In genomic region chr15:63895194-63895593, GRCh38 we compare ENCODE assay signal across 21 cellular contexts.
A peak's percentile ranks its signal among the peaks of the same experiment; 100 is the strongest.
DNase-seq lines count a peak whose midpoint lies in the region; ATAC-seq and TF ChIP-seq lines count a peak whose summit lies in the region.
"Had no signal": no experiment of that assay in that cellular context is flagged by ENCODE, and none has a peak within 500 bp of the region (broad histone marks: within the 10 kb centered on the region; RNA-seq: fewer than 3 reads in every experiment).

No MANE protein-coding gene starts in this region.

- H3K27ac Mint-ChIP-seq in activated CD4-positive, alpha-beta T cell treated with anti-CD3 and anti-CD28 coated beads, Interleukin-2, amount 10 ng/mL, durations not matched to agents 24 days and 14 days = peak overlapping the region; percentile 58
- H3K27ac Mint-ChIP-seq in T-helper 17 cell = peak overlapping the region; percentile 16
- H3K27ac Mint-ChIP-seq: memory B cell had no signal

- intact Hi-C loops in activated CD4-positive, alpha-beta T cell treated with anti-CD3 and anti-CD28 coated beads, Interleukin-2, amount 10 ng/mL, durations not matched to agents 24 days and 14 days (cut with micrococcal nuclease) = no loop called here
- intact Hi-C loops in left cardiac atrium (cut with DNase I) = loop anchor here in 1 of 2 donors (10.0 kb wide), 1 partner anchor 140 kb away; no protein-coding TSS in a partner anchor

- WGBS in thymus = 68% methylated on average over 6 of the region's 6 CpGs

- no peaks in the 10 kb centered on the region for H3K36me3 ChIP-seq in thymus (ENCODE audit: control insufficient read depth, insufficient read depth)
- H3K36me3 ChIP-seq: adrenal gland, SJSA1 had no signal

- peaks cover 76% of the 10 kb centered on the region for H3K4me1 Mint-ChIP-seq in activated CD4-positive, alpha-beta T cell treated with anti-CD3 and anti-CD28 coated beads, Interleukin-2, amount 10 ng/mL, durations not matched to agents 24 days and 14 days
- H3K4me1 Mint-ChIP-seq in T-helper 17 cell = peaks cover 40% of the 10 kb centered on the region

- peaks cover 4% of the 10 kb centered on the region for H3K36me3 Mint-ChIP-seq in activated CD4-positive, alpha-beta T cell treated with anti-CD3 and anti-CD28 coated beads, Interleukin-2, amount 10 ng/mL, durations not matched to agents 24 days and 14 days (ENCODE audit: low read depth)
- H3K36me3 Mint-ChIP-seq in T-helper 17 cell (ENCODE audit: low read depth) = peaks cover 2% of the 10 kb centered on the region
- H3K36me3 Mint-ChIP-seq: CD14-positive monocyte, memory B cell had no signal

- H3K4me1 ChIP-seq in thymus (ENCODE audit: control insufficient read depth, insufficient read depth, low read length) = peaks cover 33% of the 10 kb centered on the region

- H3K9me3 Mint-ChIP-seq in activated CD4-positive, alpha-beta T cell treated with anti-CD3 and anti-CD28 coated beads, Interleukin-2, amount 10 ng/mL, durations not matched to agents 24 days and 14 days = no peaks in the 10 kb centered on the region
- H3K9me3 Mint-ChIP-seq: activated T-cell treated with anti-CD3 and anti-CD28 coated beads, Interleukin-2, amount 50 U/mL, for 72 hours had no signal

- H3K27me3 Mint-ChIP-seq in activated CD4-positive, alpha-beta T cell treated with anti-CD3 and anti-CD28 coated beads, Interleukin-2, amount 10 ng/mL, durations not matched to agents 24 days and 14 days = no peaks in the 10 kb centered on the region
- H3K27me3 Mint-ChIP-seq in T-helper 17 cell = no peaks in the 10 kb centered on the region
- H3K27me3 Mint-ChIP-seq: memory B cell had no signal

- no peak overlapping the region for H3K4me3 ChIP-seq in thymus (ENCODE audit: low read length)
- H3K4me3 ChIP-seq: adrenal gland, SJSA1, skin epidermis had no signal

- no peak for ATAC-seq in T-helper 17 cell
- ATAC-seq in left cardiac atrium = no peak
- ATAC-seq: activated T-cell treated with anti-CD3 and anti-CD28 coated beads, Interleukin-2, amount 50 U/mL, for 72 hours had no signal

- H3K27me3 ChIP-seq in thymus (ENCODE audit: control insufficient read depth, insufficient read depth) = no peaks in the 10 kb centered on the region
- H3K27me3 ChIP-seq: adrenal gland, SJSA1 had no signal

- peak overlapping the region; percentile 15 for H3K27ac ChIP-seq in thymus (ENCODE audit: low read depth)
- H3K27ac ChIP-seq: SJSA1 had no signal

- H3K9me3 ChIP-seq in T-helper 17 cell (ENCODE audit: control insufficient read depth, low read length, poor library complexity, severe bottlenecking) (no peaks in the 10 kb centered on the region), thymus (ENCODE audit: control insufficient read depth) (no peaks in the 10 kb centered on the region)
- H3K9me3 ChIP-seq: adrenal gland, SJSA1 had no signal

- H3K4me3 Mint-ChIP-seq in activated CD4-positive, alpha-beta T cell treated with anti-CD3 and anti-CD28 coated beads, Interleukin-2, amount 10 ng/mL, durations not matched to agents 24 days and 14 days = peak overlapping the region; percentile 50
- no peak overlapping the region for H3K4me3 Mint-ChIP-seq in T-helper 17 cell
- H3K4me3 Mint-ChIP-seq: activated T-cell treated with anti-CD3 and anti-CD28 coated beads, Interleukin-2, amount 50 U/mL, for 72 hours; CD14-positive monocyte; H9; memory B cell had no signal

- no peak for TF ChIP-seq POLR2A in erythroblast (IDR thresholded peaks at IDR 0.05; ENCODE audit: low read length)

- DNase-seq in activated CD4-positive, alpha-beta T cell treated with anti-CD3 and anti-CD28 coated beads, Interleukin-2, amount 10 ng/mL, durations not matched to agents 24 days and 14 days = no peak
- no peak for DNase-seq in activated CD4-positive, alpha-beta T cell treated with anti-CD3 and anti-CD28 coated beads for 1 hour
- no peak for DNase-seq in T-helper 17 cell
- peak; percentile 80 to 85 for DNase-seq in erythroblast (lab: John Stamatoyannopoulos, UW)
- no peak for DNase-seq in stimulated activated naive CD4-positive, alpha-beta T cell (lab: John Stamatoyannopoulos, UW)
- DNase-seq in SW 1271 (lab: John Stamatoyannopoulos, UW) = no peak
- no peak for DNase-seq in left cardiac atrium
- DNase-seq: activated T-cell treated with anti-CD3 and anti-CD28 coated beads, Interleukin-2, amount 50 U/mL, for 72 hours; adrenal gland; foreskin melanocyte; H9; kidney glomerular epithelial cell; NCI-H1417 treated with DMSO at 0.1 percent for 48 hours; NCI-H2171 treated with DMSO at 0.1 percent for 48 hours; NCI-H774; stimulated activated CD4-positive, alpha-beta T cell treated with anti-CD3 and anti-CD28 coated beads, Interleukin-2, amount 100 ng/mL, for 48 hours had no signal

Comparison
In these comparisons a context has a peak if more than half of its experiments do, and no peak if none do; other contexts are left out.
1. DNase-seq: peak in erythroblast (2 of 2); none in activated CD4-positive, alpha-beta T cell treated with anti-CD3 and anti-CD28 coated beads, Interleukin-2, amount 10 ng/mL, durations not matched to agents 24 days and 14 days (single experiment), activated CD4-positive, alpha-beta T cell treated with anti-CD3 and anti-CD28 coated beads for 1 hour (single experiment), T-helper 17 cell (0 of 3), stimulated activated naive CD4-positive, alpha-beta T cell (0 of 6), SW 1271 (0 of 2) and left cardiac atrium (single experiment).